15 cellular contexts compared by ENCODE assay signal in genomic region chr1:205356424-205357151, GRCh38. TPM values are rescaled to one million over a fixed set of nuclear protein-coding genes. Genes with fewer than 3 reads are reported as not detected.
DNase-seq lines count a peak whose midpoint lies in the region; ATAC-seq and TF ChIP-seq lines count a peak whose summit lies in the region.
"Had no signal": no experiment of that assay in that cellular context is flagged by ENCODE, and none has a peak within 500 bp of the region (broad histone marks: within the 10 kb centered on the region; RNA-seq: fewer than 3 reads in every experiment).

KLHDC8A (minus strand) TSS chr1:205356922; CDS start chr1:205343604, 13,318 bp downstream.

- intact Hi-C loops in left colon (cut with DNase I, micrococcal nuclease) = loop anchor here in 1 of 2 donors (10.0 kb wide), 1 partner anchor 128 kb away; no protein-coding TSS in a partner anchor

- peak; percentile 48 for ATAC-seq in omental fat pad (ENCODE audit: low FRiP score)
- no peak for ATAC-seq in left colon
- no peak for ATAC-seq in GM19467 (IDR thresholded peaks at IDR 0.05; ENCODE audit: unreplicated experiment)
- ATAC-seq: activated T-cell treated with anti-CD3 and anti-CD28 coated beads, Interleukin-2, amount 50 U/mL, for 4 hours had no signal

- TF ChIP-seq CTCF in omental fat pad (IDR thresholded peaks at IDR 0.05) = no peak

- peak; percentile 76 for DNase-seq in D341Med (ENCODE audit: low spot score)
- DNase-seq in NCI-H1092 treated with DMSO at 0.1 percent for 48 hours (lab: John Stamatoyannopoulos, UW) = peak; percentile 91
- DNase-seq in ecto neural progenitor cell (ENCODE audit: low spot score) = peak; percentile 73
- no peak for DNase-seq in omental fat pad (ENCODE audit: low spot score)
- no peak for DNase-seq in left colon
- DNase-seq in LoVo (ENCODE audit: low spot score) = no peak
- no peak for DNase-seq in SHP77 (lab: John Stamatoyannopoulos, UW)
- DNase-seq: activated CD4-positive, CD25-positive, alpha-beta regulatory T cell; activated T-cell treated with anti-CD3 and anti-CD28 coated beads, Interleukin-2, amount 50 U/mL, for 4 hours; GOT3; IMR-90; NCI-H774; stimulated activated CD8-positive, alpha-beta memory T cell treated with anti-CD3 and anti-CD28 coated beads, Interleukin-4, amount 100 ng/mL, for 48 hours had no signal

RNA-seq across cellular contexts. Expression of gene KLHDC8A, which starts in this region (rescaled TPM):
- total RNA-seq in omental fat pad (not detected), left colon (under 1 TPM; 0.40 to 0.59 TPM)
- total RNA-seq: IMR-90, SJSA1 had no signal

Comparison
In these comparisons a context has a peak if more than half of its experiments do, and no peak if none do; other contexts are left out.
1. Peak in ATAC-seq in omental fat pad; RNA of the gene not detected or under 1 TPM.
2. DNase-seq: peak in D341Med (single experiment), NCI-H1092 treated with DMSO at 0.1 percent for 48 hours (single experiment) and ecto neural progenitor cell (single experiment); none in omental fat pad (single experiment), left colon (0 of 2), LoVo (single experiment) and SHP77 (0 of 2).